22 cellular contexts compared by ENCODE assay signal in genomic region chr6:165557674-165558073, GRCh38.
DNase-seq lines count a peak whose midpoint lies in the region; FAIRE-seq and TF ChIP-seq lines count a peak whose summit lies in the region.
"Had no signal": no experiment of that assay in that cellular context is flagged by ENCODE, and none has a peak within 500 bp of the region (broad histone marks: within the 10 kb centered on the region; RNA-seq: fewer than 3 reads in every experiment).

No MANE protein-coding gene starts in this region.

- peaks cover 2% of the 10 kb centered on the region for H3K36me3 Mint-ChIP-seq in astrocyte (ENCODE audit: low read depth, unreplicated experiment)
- H3K36me3 Mint-ChIP-seq: CD4-positive, CD25-positive, alpha-beta regulatory T cell; CD8-positive, alpha-beta T cell had no signal

- no peaks in the 10 kb centered on the region for H3K79me2 ChIP-seq in astrocyte (ENCODE audit: insufficient read depth, low read length)

- no peak overlapping the region for H3K27ac ChIP-seq in astrocyte (ENCODE audit: low read depth, low read length)
- H3K27ac ChIP-seq: BLaER1, GM23248 had no signal

- no peak overlapping the region for H3K4me2 ChIP-seq in astrocyte (ENCODE audit: low read length)
- H3K4me2 ChIP-seq: BLaER1 had no signal

- H3K27me3 Mint-ChIP-seq in astrocyte (ENCODE audit: low read depth, unreplicated experiment), result no peaks in the 10 kb centered on the region
- H3K27me3 Mint-ChIP-seq: B cell; CD4-positive, CD25-positive, alpha-beta regulatory T cell had no signal

- DNase-seq in astrocyte (ENCODE audit: low read depth) (peak; percentile 0), dermis blood vessel endothelial cell (peak; percentile 41), foreskin melanocyte (peak; percentile 36), NCI-H748 treated with DMSO at 0.1 percent for 48 hours (lab: John Stamatoyannopoulos, UW) (no peak)
- no peak for DNase-seq in activated CD4-positive, CD25-positive, alpha-beta regulatory T cell (lab: John Stamatoyannopoulos, UW)
- no peak for DNase-seq in activated effector memory CD4-positive, alpha-beta T cell treated with anti-CD3 and anti-CD28 coated beads, Interleukin-2, amount 50 U/mL, for 16 hours
- DNase-seq: Caco-2; CD4-positive, CD25-positive, alpha-beta regulatory T cell; CD8-positive, alpha-beta T cell; DMS 273 treated with DMSO at 0.1 percent for 48 hours; DMS79; EL; GDM1; GM23248; H7; HCEC 1CT had no signal

- no peaks in the 10 kb centered on the region for H3K36me3 ChIP-seq in astrocyte (ENCODE audit: insufficient read depth, low read length)
- H3K36me3 ChIP-seq: BLaER1 had no signal

- H3K4me3 Mint-ChIP-seq in astrocyte (ENCODE audit: unreplicated experiment), result no peak overlapping the region
- H3K4me3 Mint-ChIP-seq: B cell; CD4-positive, CD25-positive, alpha-beta regulatory T cell; CD8-positive, alpha-beta T cell had no signal

- no peaks in the 10 kb centered on the region for H3K9me3 ChIP-seq in astrocyte (ENCODE audit: insufficient read depth, low read depth, low read length)

- H3K27me3 ChIP-seq in astrocyte (ENCODE audit: insufficient read depth, low read length), result no peaks in the 10 kb centered on the region
- H3K27me3 ChIP-seq: BLaER1 had no signal

- no peaks in the 10 kb centered on the region for H3K4me1 Mint-ChIP-seq in astrocyte (ENCODE audit: low read depth, unreplicated experiment)
- H3K4me1 Mint-ChIP-seq: B cell; CD4-positive, CD25-positive, alpha-beta regulatory T cell had no signal

- FAIRE-seq in astrocyte (lab: Jason Lieb, UNC), result no peak
- FAIRE-seq: D721Med, GM12878, GM19239, H1 had no signal

- no peak overlapping the region for H2AFZ ChIP-seq in astrocyte (ENCODE audit: low read depth, low read length)
- H2AFZ ChIP-seq: GM23248 had no signal

- no peak overlapping the region for H3K4me3 ChIP-seq in astrocyte (ENCODE audit: insufficient read depth, low read depth, low read length)
- H3K4me3 ChIP-seq: BLaER1, GM12878, GM23248 had no signal

- peaks cover 2% of the 10 kb centered on the region for H3K9me3 Mint-ChIP-seq in astrocyte (ENCODE audit: unreplicated experiment)

- no peak overlapping the region for H3K27ac Mint-ChIP-seq in astrocyte (ENCODE audit: unreplicated experiment)
- H3K27ac Mint-ChIP-seq: B cell; CD4-positive, CD25-positive, alpha-beta regulatory T cell; CD8-positive, alpha-beta T cell had no signal

- no peaks in the 10 kb centered on the region for H3K4me1 ChIP-seq in astrocyte (ENCODE audit: insufficient read depth, low read length)
- H3K4me1 ChIP-seq: BLaER1 had no signal

- H4K20me1 ChIP-seq in astrocyte (ENCODE audit: insufficient read depth, low read length), result no peaks in the 10 kb centered on the region
- H4K20me1 ChIP-seq: BLaER1 had no signal

- H3K9ac ChIP-seq in astrocyte (ENCODE audit: low read length), result no peak overlapping the region
- H3K9ac ChIP-seq: BLaER1, GM23248 had no signal

- no peak for TF ChIP-seq CTCF in astrocyte (IDR thresholded peaks at IDR 0.05; ENCODE audit: insufficient read depth, low read depth, low read length)

Comparison
In these comparisons a context has a peak if more than half of its experiments do, and no peak if none do; other contexts are left out.
1. DNase-seq: peak in astrocyte (single experiment), dermis blood vessel endothelial cell (single experiment) and foreskin melanocyte (single experiment); none in activated CD4-positive, CD25-positive, alpha-beta regulatory T cell (0 of 4), NCI-H748 treated with DMSO at 0.1 percent for 48 hours (single experiment) and activated effector memory CD4-positive, alpha-beta T cell treated with anti-CD3 and anti-CD28 coated beads, Interleukin-2, amount 50 U/mL, for 16 hours (single experiment).